ENCODE assay signal across 2 cellular contexts in the genomic region with DNA sequence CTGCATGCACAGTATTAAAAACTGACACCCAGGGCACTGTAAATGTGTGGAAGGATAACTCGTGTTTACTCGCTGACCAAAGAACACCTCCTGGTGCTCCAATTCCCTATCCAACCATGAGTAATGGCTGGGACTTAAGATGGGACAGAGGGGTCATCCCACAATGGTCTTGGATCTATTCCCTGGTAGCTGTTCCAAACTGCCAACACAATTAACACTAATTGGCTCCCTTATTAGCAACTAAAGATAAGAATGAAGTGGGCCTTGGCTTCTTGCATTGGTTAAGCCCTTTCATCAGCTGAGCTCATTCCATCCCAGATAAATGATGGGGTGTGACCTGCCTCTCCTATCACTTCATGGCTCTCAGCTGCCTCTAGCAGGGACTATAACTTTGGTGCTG.
TF ChIP-seq lines count a peak whose summit lies in the region.

No MANE protein-coding gene starts in this region.

TF ChIP-seq in HEK293, 187 proteins besides CTCF, POLR2A, EP300 and RAD21:
- TF ChIP-seq, protein P1, sequence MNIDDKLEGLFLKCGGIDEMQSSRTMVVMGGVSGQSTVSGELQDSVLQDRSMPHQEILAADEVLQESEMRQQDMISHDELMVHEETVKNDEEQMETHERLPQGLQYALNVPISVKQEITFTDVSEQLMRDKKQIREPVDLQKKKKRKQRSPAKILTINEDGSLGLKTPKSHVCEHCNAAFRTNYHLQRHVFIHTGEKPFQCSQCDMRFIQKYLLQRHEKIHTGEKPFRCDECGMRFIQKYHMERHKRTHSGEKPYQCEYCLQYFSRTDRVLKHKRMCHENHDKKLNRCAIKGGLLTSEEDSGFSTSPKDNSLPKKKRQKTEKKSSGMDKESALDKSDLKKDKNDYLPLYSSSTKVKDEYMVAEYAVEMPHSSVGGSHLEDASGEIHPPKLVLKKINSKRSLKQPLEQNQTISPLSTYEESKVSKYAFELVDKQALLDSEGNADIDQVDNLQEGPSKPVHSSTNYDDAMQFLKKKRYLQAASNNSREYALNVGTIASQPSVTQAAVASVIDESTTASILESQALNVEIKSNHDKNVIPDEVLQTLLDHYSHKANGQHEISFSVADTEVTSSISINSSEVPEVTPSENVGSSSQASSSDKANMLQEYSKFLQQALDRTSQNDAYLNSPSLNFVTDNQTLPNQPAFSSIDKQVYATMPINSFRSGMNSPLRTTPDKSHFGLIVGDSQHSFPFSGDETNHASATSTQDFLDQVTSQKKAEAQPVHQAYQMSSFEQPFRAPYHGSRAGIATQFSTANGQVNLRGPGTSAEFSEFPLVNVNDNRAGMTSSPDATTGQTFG (tag by site-specific recombination; IDR thresholded peaks at IDR 0.05; ENCODE audit: borderline replicate concordance), result no peak
- no peak for TF ChIP-seq ZNF707 (tag by site-specific recombination; IDR thresholded peaks at IDR 0.05)
- TF ChIP-seq, protein P2, sequence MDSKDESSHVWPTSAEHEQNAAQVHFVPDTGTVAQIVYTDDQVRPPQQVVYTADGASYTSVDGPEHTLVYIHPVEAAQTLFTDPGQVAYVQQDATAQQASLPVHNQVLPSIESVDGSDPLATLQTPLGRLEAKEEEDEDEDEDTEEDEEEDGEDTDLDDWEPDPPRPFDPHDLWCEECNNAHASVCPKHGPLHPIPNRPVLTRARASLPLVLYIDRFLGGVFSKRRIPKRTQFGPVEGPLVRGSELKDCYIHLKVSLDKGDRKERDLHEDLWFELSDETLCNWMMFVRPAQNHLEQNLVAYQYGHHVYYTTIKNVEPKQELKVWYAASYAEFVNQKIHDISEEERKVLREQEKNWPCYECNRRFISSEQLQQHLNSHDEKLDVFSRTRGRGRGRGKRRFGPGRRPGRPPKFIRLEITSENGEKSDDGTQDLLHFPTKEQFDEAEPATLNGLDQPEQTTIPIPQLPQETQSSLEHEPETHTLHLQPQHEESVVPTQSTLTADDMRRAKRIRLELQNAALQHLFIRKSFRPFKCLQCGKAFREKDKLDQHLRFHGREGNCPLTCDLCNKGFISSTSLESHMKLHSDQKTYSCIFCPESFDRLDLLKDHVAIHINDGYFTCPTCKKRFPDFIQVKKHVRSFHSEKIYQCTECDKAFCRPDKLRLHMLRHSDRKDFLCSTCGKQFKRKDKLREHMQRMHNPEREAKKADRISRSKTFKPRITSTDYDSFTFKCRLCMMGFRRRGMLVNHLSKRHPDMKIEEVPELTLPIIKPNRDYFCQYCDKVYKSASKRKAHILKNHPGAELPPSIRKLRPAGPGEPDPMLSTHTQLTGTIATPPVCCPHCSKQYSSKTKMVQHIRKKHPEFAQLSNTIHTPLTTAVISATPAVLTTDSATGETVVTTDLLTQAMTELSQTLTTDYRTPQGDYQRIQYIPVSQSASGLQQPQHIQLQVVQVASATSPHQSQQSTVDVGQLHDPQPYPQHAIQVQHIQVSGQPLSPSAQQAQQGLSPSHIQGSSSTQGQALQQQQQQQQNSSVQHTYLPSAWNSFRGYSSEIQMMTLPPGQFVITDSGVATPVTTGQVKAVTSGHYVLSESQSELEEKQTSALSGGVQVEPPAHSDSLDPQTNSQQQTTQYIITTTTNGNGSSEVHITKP (tag by site-specific recombination; IDR thresholded peaks at IDR 0.05), result 0 out of 2 replicates have a peak, but pooled peaks have one; percentile 20

TF ChIP-seq in HepG2, 621 proteins besides CTCF, POLR2A, EP300 and RAD21:
- no peak for TF ChIP-seq HNRNPK (IDR thresholded peaks at IDR 0.05; ENCODE audit: low read depth, low read length, poor library complexity, severe bottlenecking)
- TF ChIP-seq NR1H2 (CRISPR knock-in tag; IDR thresholded peaks at IDR 0.05; ENCODE audit: borderline replicate concordance, low read depth), result no peak
- TF ChIP-seq PAX8 (CRISPR knock-in tag; IDR thresholded peaks at IDR 0.05; ENCODE audit: borderline replicate concordance), result no peak
- TF ChIP-seq TEAD2 (CRISPR knock-in tag; IDR thresholded peaks at IDR 0.05), result no peak
- no peak for TF ChIP-seq SAP130 (CRISPR knock-in tag; IDR thresholded peaks at IDR 0.05; ENCODE audit: low read depth)
TF ChIP-seq in HepG2: peak in this region for 0.
